Comparison of ENCODE assay signal across 9 cellular contexts in the genomic region with DNA sequence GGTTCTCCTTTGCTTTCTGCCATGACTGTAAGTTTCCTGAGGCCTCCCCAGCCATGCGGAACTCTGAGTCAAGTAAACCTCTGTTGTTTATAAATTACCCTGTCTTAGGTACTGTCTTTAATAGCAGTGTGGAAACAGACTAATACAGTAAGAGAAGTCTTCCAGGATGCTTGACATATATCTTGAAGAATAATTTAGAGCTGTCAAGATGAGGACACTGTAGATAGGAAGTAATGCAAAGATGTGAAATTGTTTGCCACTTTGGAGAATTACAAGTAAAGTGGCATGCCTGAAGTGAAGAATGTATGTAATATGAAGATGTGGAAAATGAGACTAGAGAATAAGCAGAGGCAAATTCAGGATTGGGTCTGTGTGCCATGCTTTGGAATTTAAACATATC.
"Had no signal": no experiment of that assay in that cellular context is flagged by ENCODE, and none has a peak within 500 bp of the region (broad histone marks: within the 10 kb centered on the region; RNA-seq: fewer than 3 reads in every experiment).

No MANE protein-coding gene starts in this region.

- DNase-seq: GM23248, GOT3, H7, H9, HCEC 1CT had no signal

- H3K9me3 Mint-ChIP-seq: GM23338, H9 had no signal

- H2AFZ ChIP-seq: GM23248, GM23338 had no signal

- H3K27ac Mint-ChIP-seq: GM23338, H9 had no signal

- FAIRE-seq: H1, H54 had no signal

- H3K4me3 Mint-ChIP-seq: GM23338, H9 had no signal

- H3K27ac ChIP-seq: GM23248 had no signal

- H3K4me1 ChIP-seq: HAP-1 had no signal

- H3K4me3 ChIP-seq: GM23248, GM23338, HAP-1 had no signal

- H3K4me2 ChIP-seq: GM23338 had no signal

- H3K9me3 ChIP-seq: HAP-1 had no signal

- H3K36me3 ChIP-seq: HAP-1 had no signal

- H3K9ac ChIP-seq: GM23248 had no signal
